ENCODE assay signal across 20 cellular contexts in genomic region chr20:4151342-4151741, GRCh38. TPM values are rescaled to one million over a fixed set of nuclear protein-coding genes. Genes with fewer than 3 reads are reported as not detected.
DNase-seq lines count a peak whose midpoint lies in the region; ATAC-seq, FAIRE-seq and TF ChIP-seq lines count a peak whose summit lies in the region.
"Had no signal": no experiment of that assay in that cellular context is flagged by ENCODE, and none has a peak within 500 bp of the region (broad histone marks: within the 10 kb centered on the region; RNA-seq: fewer than 3 reads in every experiment).

No MANE protein-coding gene starts in this region.

- H3K9me3 ChIP-seq in RWPE2 (ENCODE audit: severe bottlenecking) (no peaks in the 10 kb centered on the region), hepatocyte (ENCODE audit: low read depth) (no peaks in the 10 kb centered on the region)

- H3K4me3 ChIP-seq in RWPE2 (ENCODE audit: severe bottlenecking): no peak overlapping the region
- no peak overlapping the region for H3K4me3 ChIP-seq in hepatocyte
- H3K4me3 ChIP-seq: lung had no signal

- H3K36me3 Mint-ChIP-seq in activated naive CD4-positive, alpha-beta T cell treated with anti-CD3 and anti-CD28 coated beads, Interleukin-2, amount 50 U/mL, for 24 hours: no peaks in the 10 kb centered on the region
- H3K36me3 Mint-ChIP-seq: activated CD4-positive, alpha-beta memory T cell treated with anti-CD3 and anti-CD28 coated beads for 36 hours; stimulated activated memory B cell treated with anti-CD40 and anti-IgM and Interleukin-4, amounts not matched to agents 10 μg/mL and 1 μg/mL and 100 μg/mL, for 72 hours had no signal

- H3K4me2 ChIP-seq in hepatocyte: peak overlapping the region; percentile 37

- intact Hi-C loops in posterior vena cava (cut with DNase I): no loop called here

- no peaks in the 10 kb centered on the region for H3K9me3 Mint-ChIP-seq in activated naive CD4-positive, alpha-beta T cell treated with anti-CD3 and anti-CD28 coated beads, Interleukin-2, amount 50 U/mL, for 24 hours
- H3K9me3 Mint-ChIP-seq: activated CD4-positive, alpha-beta memory T cell treated with anti-CD3 and anti-CD28 coated beads for 36 hours; activated naive CD4-positive, alpha-beta T cell treated with anti-CD3 and anti-CD28 coated beads for 36 hours; stimulated activated memory B cell treated with anti-CD40 and anti-IgM and Interleukin-4, amounts not matched to agents 10 μg/mL and 1 μg/mL and 100 μg/mL, for 72 hours had no signal

- no peak overlapping the region for H2AFZ ChIP-seq in hepatocyte
- H2AFZ ChIP-seq: parathyroid adenoma had no signal

- H3K9me2 ChIP-seq in hepatocyte (replicated peaks; ENCODE audit: insufficient read depth): no peaks in the 10 kb centered on the region

- TF ChIP-seq CTCF in RWPE2 (IDR thresholded peaks at IDR 0.05; ENCODE audit: poor library complexity, severe bottlenecking) (no peak), hepatocyte (IDR thresholded peaks at IDR 0.05; ENCODE audit: poor library complexity) (no peak)

- H4K20me1 ChIP-seq in hepatocyte (ENCODE audit: insufficient read depth, poor library complexity, severe bottlenecking): peaks cover 38% of the 10 kb centered on the region

- peaks cover 27% of the 10 kb centered on the region for H3K27me3 Mint-ChIP-seq in activated naive CD4-positive, alpha-beta T cell treated with anti-CD3 and anti-CD28 coated beads, Interleukin-2, amount 50 U/mL, for 24 hours

- 85% methylated on average over 5 of the region's 5 CpGs for WGBS in hepatocyte (ENCODE audit: low lambda C conversion rate, missing lambda C conversion rate)

- no peaks in the 10 kb centered on the region for H3K27me3 ChIP-seq in RWPE2 (ENCODE audit: insufficient read depth, poor library complexity, severe bottlenecking)
- no peaks in the 10 kb centered on the region for H3K27me3 ChIP-seq in hepatocyte

- FAIRE-seq in frontal cortex (lab: Jason Lieb, UNC): no peak
- FAIRE-seq: G401.6, islet of Langerhans had no signal

- H3K4me3 Mint-ChIP-seq in activated naive CD4-positive, alpha-beta T cell treated with anti-CD3 and anti-CD28 coated beads, Interleukin-2, amount 50 U/mL, for 24 hours: peak overlapping the region; percentile 23
- H3K4me3 Mint-ChIP-seq: activated CD4-positive, alpha-beta memory T cell treated with anti-CD3 and anti-CD28 coated beads for 36 hours; activated naive CD4-positive, alpha-beta T cell treated with anti-CD3 and anti-CD28 coated beads for 36 hours; stimulated activated memory B cell treated with anti-CD40 and anti-IgM and Interleukin-4, amounts not matched to agents 10 μg/mL and 1 μg/mL and 100 μg/mL, for 72 hours had no signal

- H3K79me2 ChIP-seq in hepatocyte: peaks cover 70% of the 10 kb centered on the region

- H3K4me1 ChIP-seq in RWPE2 (ENCODE audit: insufficient read depth, poor library complexity, severe bottlenecking): peaks cover 25% of the 10 kb centered on the region
- no peaks in the 10 kb centered on the region for H3K4me1 ChIP-seq in hepatocyte (ENCODE audit: insufficient read depth)

- ATAC-seq in RWPE2 (ENCODE audit: low read depth): no peak
- no peak for ATAC-seq in GM18505 (IDR thresholded peaks at IDR 0.05; ENCODE audit: unreplicated experiment)

- H3K27ac Mint-ChIP-seq in activated naive CD4-positive, alpha-beta T cell treated with anti-CD3 and anti-CD28 coated beads, Interleukin-2, amount 50 U/mL, for 24 hours: no peak overlapping the region
- H3K27ac Mint-ChIP-seq: activated CD4-positive, alpha-beta memory T cell treated with anti-CD3 and anti-CD28 coated beads for 36 hours; activated naive CD4-positive, alpha-beta T cell treated with anti-CD3 and anti-CD28 coated beads for 36 hours; stimulated activated memory B cell treated with anti-CD40 and anti-IgM and Interleukin-4, amounts not matched to agents 10 μg/mL and 1 μg/mL and 100 μg/mL, for 72 hours had no signal

- no peak for DNase-seq in activated naive CD4-positive, alpha-beta T cell treated with Interleukin-2 at 50 U/mL for 16 hours
- DNase-seq in RWPE2 (ENCODE audit: low spot score) (peak; percentile 14), hepatocyte (ENCODE audit: low spot score) (no peak), posterior vena cava (ENCODE audit: low spot score) (peak; percentile 3), caudate nucleus (lab: John Stamatoyannopoulos, UW) (no peak), frontal cortex (ENCODE audit: low spot score in 2 of 2) (no peak)
- DNase-seq: activated CD4-positive, alpha-beta memory T cell treated with anti-CD3 and anti-CD28 coated beads for 36 hours; activated naive CD4-positive, alpha-beta T cell treated with anti-CD3 and anti-CD28 coated beads for 36 hours; activated T-cell treated with anti-CD3 and anti-CD28 coated beads for 4 hours; DMS153; NCI-H1694; NCI-H69; Right ventricle myocardium superior had no signal

- H3K27ac ChIP-seq in RWPE2 (ENCODE audit: poor library complexity, severe bottlenecking): peak overlapping the region; percentile 34
- H3K27ac ChIP-seq in hepatocyte: no peak overlapping the region
- no peak overlapping the region for H3K27ac ChIP-seq in caudate nucleus (ENCODE audit: low read depth, low read length)
- H3K27ac ChIP-seq: parathyroid adenoma had no signal

- TF ChIP-seq POLR2A in GM18505 (IDR thresholded peaks at IDR 0.05; ENCODE audit: borderline replicate concordance, extremely low read depth, insufficient read depth, insufficient read length): no peak

- peaks cover 12% of the 10 kb centered on the region for H3K4me1 Mint-ChIP-seq in activated naive CD4-positive, alpha-beta T cell treated with anti-CD3 and anti-CD28 coated beads, Interleukin-2, amount 50 U/mL, for 24 hours

- peaks cover 25% of the 10 kb centered on the region for H3K36me3 ChIP-seq in RWPE2 (ENCODE audit: low read depth)
- H3K36me3 ChIP-seq in hepatocyte (replicated peaks; ENCODE audit: insufficient read depth, low read depth): no peaks in the 10 kb centered on the region

RNA-seq across cellular contexts. Expression of gene SMOX, which starts 2.7 kb away (rescaled TPM):
- 14.5 and 25.8 TPM in 2 replicates for total RNA-seq in hepatocyte
- polyA plus RNA-seq in hepatocyte: 45.0 and 51.1 TPM in 2 replicates
- 1 to 10 TPM; 4.3 to 6.8 TPM for total RNA-seq in posterior vena cava
- total RNA-seq in frontal cortex: 8.6 TPM

Comparison
In these comparisons a context has a peak if more than half of its experiments do, and no peak if none do; other contexts are left out.
1. DNase-seq: peak in RWPE2 (single experiment) and posterior vena cava (single experiment); none in activated naive CD4-positive, alpha-beta T cell treated with Interleukin-2 at 50 U/mL for 16 hours (single experiment), hepatocyte (single experiment), caudate nucleus (0 of 61) and frontal cortex (0 of 2).